1 cellular context compared by ENCODE assay signal in the genomic region with DNA sequence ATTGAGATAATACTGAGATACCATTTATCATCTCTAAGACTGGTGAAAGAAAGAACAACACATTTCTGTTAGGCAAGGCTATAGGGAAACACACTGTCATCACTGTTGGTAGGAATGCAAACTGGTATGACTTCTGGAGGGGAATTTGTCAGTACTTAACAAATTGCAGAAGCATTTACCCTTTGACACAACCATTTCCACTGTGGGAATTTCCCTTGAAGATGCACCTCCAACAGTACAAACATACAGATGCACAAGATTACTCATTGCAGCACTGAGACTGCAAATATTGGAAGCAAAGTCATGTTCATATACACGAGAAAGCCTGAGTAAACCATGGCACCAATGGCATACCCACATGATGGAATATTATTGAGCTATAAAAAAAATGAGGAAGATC.
TF ChIP-seq lines count a peak whose summit lies in the region.

No MANE protein-coding gene starts in this region.

TF ChIP-seq in GM12878, 131 proteins besides CTCF, POLR2A, EP300 and RAD21 (continued from another document):
- TF ChIP-seq ELK1 (IDR thresholded peaks at IDR 0.05; ENCODE audit: low read depth, low read length) = no peak
- 0 out of 2 replicates have a peak, but pooled peaks have one; percentile 19 for TF ChIP-seq NBN (IDR thresholded peaks at IDR 0.05)
- no peak for TF ChIP-seq ZSCAN29 (IDR thresholded peaks at IDR 0.05)
- TF ChIP-seq ASH2L (IDR thresholded peaks at IDR 0.05; ENCODE audit: borderline replicate concordance, low read depth) = no peak
- TF ChIP-seq NFXL1 (IDR thresholded peaks at IDR 0.05; ENCODE audit: borderline replicate concordance) = no peak
- TF ChIP-seq FOXM1 (IDR thresholded peaks at IDR 0.05; ENCODE audit: low read depth, low read length) = peak; percentile 81; the same call in 1 of the 2 replicates
- no peak; the same call in 1 of the 2 replicates for TF ChIP-seq PML (IDR thresholded peaks at IDR 0.05; ENCODE audit: low read length)
- TF ChIP-seq SMAD5 (IDR thresholded peaks at IDR 0.05; ENCODE audit: low read depth) = no peak
- TF ChIP-seq NR2F1 (conservative IDR thresholded peaks at IDR 0.05) = peak; percentile 92
- TF ChIP-seq MTA3 (IDR thresholded peaks at IDR 0.05; ENCODE audit: borderline replicate concordance, low read length) = no peak
- TF ChIP-seq HDAC2 (IDR thresholded peaks at IDR 0.05) = no peak
- no peak for TF ChIP-seq MYC (IDR thresholded peaks at IDR 0.05; ENCODE audit: insufficient read depth, insufficient read length, insufficient replicate concordance, low read length, severe bottlenecking)
- TF ChIP-seq IKZF1 (conservative IDR thresholded peaks at IDR 0.05) = peak; percentile 69
- peak; percentile 79 for TF ChIP-seq NFIC (IDR thresholded peaks at IDR 0.05; ENCODE audit: low read depth, low read length)
